In the genomic region with DNA sequence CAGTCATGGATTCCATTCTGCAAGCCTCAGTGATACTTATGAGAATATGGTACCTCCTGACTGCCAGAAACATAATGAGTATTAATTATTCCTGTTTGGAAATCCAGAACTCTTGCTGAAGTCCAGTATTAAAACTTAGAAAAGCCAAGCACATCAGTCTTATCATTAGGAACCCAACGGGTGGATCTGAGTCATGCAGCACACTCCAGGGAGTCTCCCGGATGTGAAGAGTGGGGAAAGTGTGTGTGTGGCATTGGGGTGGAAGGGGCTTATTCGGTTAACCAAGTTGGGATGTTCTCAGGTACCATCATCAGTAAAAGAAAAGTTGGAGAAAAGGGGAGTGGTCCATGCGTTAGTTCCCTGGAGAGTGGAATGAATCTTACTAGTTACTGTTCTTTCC, we compare ENCODE assay signal across 22 cellular contexts.
A peak's percentile ranks its signal among the peaks of the same experiment; 100 is the strongest.
DNase-seq lines count a peak whose midpoint lies in the region; ATAC-seq and TF ChIP-seq lines count a peak whose summit lies in the region.
"Had no signal": no experiment of that assay in that cellular context is flagged by ENCODE, and none has a peak within 500 bp of the region (broad histone marks: within the 10 kb centered on the region; RNA-seq: fewer than 3 reads in every experiment).

No MANE protein-coding gene starts in this region.

- peak overlapping the region; percentile 25 for H3K4me3 Mint-ChIP-seq in T-helper 17 cell
- H3K4me3 Mint-ChIP-seq: IgD-negative memory B cell had no signal

- no peak overlapping the region for H3K23ac ChIP-seq in mesenchymal stem cell (ENCODE audit: low read length in 2 of 2)

- H3K4me3 ChIP-seq in brain microvascular endothelial cell (ENCODE audit: low read depth, low read length) (no peak overlapping the region), left lung (no peak overlapping the region), mesenchymal stem cell (ENCODE audit: insufficient read depth in 1 of 2, low read depth in 1 of 2, low read length in 2 of 2) (no peak overlapping the region)
- H3K4me3 ChIP-seq: A549, MG63, SJCRH30 had no signal

- peaks cover 21% of the 10 kb centered on the region for H3K36me3 Mint-ChIP-seq in T-helper 17 cell (ENCODE audit: low read depth)

- H2BK5ac ChIP-seq in mesenchymal stem cell (ENCODE audit: low read depth, low read length, poor library complexity, severe bottlenecking), result no peak overlapping the region

- H4K91ac ChIP-seq in mesenchymal stem cell (ENCODE audit: low read length), result no peak overlapping the region

- H3K9me3 ChIP-seq in T-helper 17 cell (ENCODE audit: control insufficient read depth, low read length, poor library complexity, severe bottlenecking) (no peaks in the 10 kb centered on the region), left lung (no peaks in the 10 kb centered on the region), mesenchymal stem cell (ENCODE audit: control insufficient read depth, low read length) (no peaks in the 10 kb centered on the region)
- H3K9me3 ChIP-seq: A549, BE2C, MG63, SJCRH30 had no signal

- no peaks in the 10 kb centered on the region for H3K79me1 ChIP-seq in mesenchymal stem cell (replicated peaks; ENCODE audit: low read length, poor library complexity, severe bottlenecking)

- no peak overlapping the region for H3K9ac ChIP-seq in mesenchymal stem cell (ENCODE audit: low read length)

- no peak overlapping the region for H2BK120ac ChIP-seq in mesenchymal stem cell (ENCODE audit: low read depth, low read length)

- H3K4me2 ChIP-seq in mesenchymal stem cell (ENCODE audit: low read length, poor library complexity, severe bottlenecking), result no peak overlapping the region
- H3K4me2 ChIP-seq: A549 had no signal

- H3K14ac ChIP-seq in mesenchymal stem cell (ENCODE audit: low read length in 2 of 2), result no peak overlapping the region

- WGBS in mesenchymal stem cell, result 69% methylated on average over 4 of the region's 4 CpGs

- no peak overlapping the region for H2AFZ ChIP-seq in mesenchymal stem cell (ENCODE audit: low read depth, low read length)

- no peak overlapping the region for H4K8ac ChIP-seq in mesenchymal stem cell (ENCODE audit: low read length)

- H3K27ac ChIP-seq in brain microvascular endothelial cell, result peak overlapping the region; percentile 19
- H3K27ac ChIP-seq in left lung, result no peak overlapping the region
- no peak overlapping the region for H3K27ac ChIP-seq in mesenchymal stem cell (ENCODE audit: low read length, poor library complexity, severe bottlenecking)
- H3K27ac ChIP-seq: A549, SJCRH30 had no signal

- no peak overlapping the region for H3K18ac ChIP-seq in mesenchymal stem cell (ENCODE audit: low read depth in 1 of 2, low read length in 2 of 2)

- no peaks in the 10 kb centered on the region for H3K27me3 ChIP-seq in brain microvascular endothelial cell (replicated peaks)
- no peaks in the 10 kb centered on the region for H3K27me3 ChIP-seq in left lung
- H3K27me3 ChIP-seq in mesenchymal stem cell (ENCODE audit: control insufficient read depth in 1 of 2, insufficient read depth in 1 of 2, low read length in 2 of 2), result no peaks in the 10 kb centered on the region
- H3K27me3 ChIP-seq: BE2C, MG63, SJCRH30 had no signal

- H2BK12ac ChIP-seq in mesenchymal stem cell (ENCODE audit: low read length in 2 of 2), result no peak overlapping the region

- H2BK15ac ChIP-seq in mesenchymal stem cell (ENCODE audit: low read depth, poor library complexity, severe bottlenecking), result no peak overlapping the region

- DNase-seq in A172 (ENCODE audit: low spot score), result peak; percentile 49
- peak; percentile 25 for DNase-seq in Daoy (ENCODE audit: low read depth)
- DNase-seq in T-helper 17 cell, result no peak
- peak; percentile 57 for DNase-seq in brain microvascular endothelial cell
- no peak for DNase-seq in COR-L47 (lab: John Stamatoyannopoulos, UW)
- DNase-seq in left lung, result no peak
- no peak for DNase-seq in SW480 (ENCODE audit: low spot score)
- DNase-seq in mesenchymal stem cell, result no peak
- DNase-seq: BE2C, DND-41, GOT3, Karpas-422, MG63, NCI-H1048, NCI-H1417 treated with DMSO at 0.1 percent for 48 hours, NCI-H187, NCI-H446 treated with DMSO at 0.1 percent for 48 hours, NCI-H526 treated with DMSO at 0.1 percent for 48 hours, SJCRH30 had no signal

- H3K4ac ChIP-seq in mesenchymal stem cell (ENCODE audit: low read depth in 1 of 2, low read length in 2 of 2), result no peak overlapping the region

- ATAC-seq in T-helper 17 cell (no peak), left lung (no peak)
- ATAC-seq: A549, HCT116 had no signal

- H3K4me1 ChIP-seq in left lung (no peaks in the 10 kb centered on the region), mesenchymal stem cell (ENCODE audit: control insufficient read depth, insufficient read depth, low read depth, low read length) (no peaks in the 10 kb centered on the region)
- H3K4me1 ChIP-seq: BE2C had no signal

- H3K4me1 Mint-ChIP-seq in T-helper 17 cell, result peaks cover 31% of the 10 kb centered on the region

- intact Hi-C loops in left lung (cut with DNase I), result no loop called here

- no peaks in the 10 kb centered on the region for H3K27me3 Mint-ChIP-seq in T-helper 17 cell
- H3K27me3 Mint-ChIP-seq: IgD-negative memory B cell had no signal

- in situ Hi-C loops in brain microvascular endothelial cell (cut with HindIII; ENCODE audit: low pct_ligation_motif_present, low sequenced_read_pairs), result no loop called here

- H3K27ac Mint-ChIP-seq in T-helper 17 cell, result no peak overlapping the region

- TF ChIP-seq CTCF in brain microvascular endothelial cell (IDR thresholded peaks at IDR 0.05; ENCODE audit: low read depth, low read length, missing control alignments) (no peak), left lung (IDR thresholded peaks at IDR 0.05) (no peak)

- H3K36me3 ChIP-seq in brain microvascular endothelial cell (replicated peaks), result no peaks in the 10 kb centered on the region
- H3K36me3 ChIP-seq in left lung, result peaks cover 0 to 26% of the 10 kb centered on the region in 2 donors
- peaks cover 0 to 25% of the 10 kb centered on the region in 2 experiments for H3K36me3 ChIP-seq in mesenchymal stem cell (ENCODE audit: control insufficient read depth in 1 of 2, insufficient read depth in 2 of 2, low read depth in 1 of 2, low read length in 2 of 2)
- H3K36me3 ChIP-seq: BE2C, MG63, SJCRH30 had no signal

- no peak overlapping the region for H2AK5ac ChIP-seq in mesenchymal stem cell (ENCODE audit: low read length, severe bottlenecking)

Comparison
In these comparisons a context has a peak if more than half of its experiments do, and no peak if none do; other contexts are left out.
1. DNase-seq: peak in A172 (single experiment), Daoy (single experiment) and brain microvascular endothelial cell (single experiment); none in T-helper 17 cell (0 of 3), COR-L47 (single experiment), left lung (0 of 2), SW480 (single experiment) and mesenchymal stem cell (single experiment).